ENCODE assay signal across 7 cellular contexts in genomic region chr11:84398017-84398626, GRCh38.
DNase-seq lines count a peak whose midpoint lies in the region; ATAC-seq and TF ChIP-seq lines count a peak whose summit lies in the region.

No MANE protein-coding gene starts in this region.

- DNase-seq in NCI-H146 (lab: John Stamatoyannopoulos, UW) (peak; percentile 30), astrocyte of the spinal cord (ENCODE audit: low read depth, low spot score) (peak; percentile 24), osteoblast (ENCODE audit: insufficient read length, low spot score, missing footprints) (no peak), 8988T (no peak)

- no peak for ATAC-seq in HG02642 (IDR thresholded peaks at IDR 0.05; ENCODE audit: poor library complexity, unreplicated experiment)
- ATAC-seq in GM19035 (IDR thresholded peaks at IDR 0.05; ENCODE audit: unreplicated experiment), result no peak

- no peaks in the 10 kb centered on the region for H4K20me1 ChIP-seq in osteoblast (ENCODE audit: insufficient read depth, low read length)

- TF ChIP-seq CTCF in GM12873 (IDR thresholded peaks at IDR 0.05; ENCODE audit: insufficient read depth, low read depth, low read length, missing control alignments) (peak; percentile 27), astrocyte of the spinal cord (IDR thresholded peaks at IDR 0.05; ENCODE audit: low read depth, low read length) (peak; percentile 52), osteoblast (IDR thresholded peaks at IDR 0.05; ENCODE audit: extremely low read depth, low read depth, low read length) (peak; percentile 44)

- H3K4me3 ChIP-seq in astrocyte of the spinal cord (ENCODE audit: low read depth, low read length), result no peak overlapping the region
- H3K4me3 ChIP-seq in osteoblast (ENCODE audit: insufficient read depth, low read length), result no peak overlapping the region

- no peak overlapping the region for H3K4me2 ChIP-seq in osteoblast (ENCODE audit: insufficient read depth, low read length)

- no peak overlapping the region for H2AFZ ChIP-seq in osteoblast (ENCODE audit: low read length)

- in situ Hi-C loops in astrocyte of the spinal cord (cut with HindIII; ENCODE audit: low sequenced_read_pairs), result no loop called here

- no peaks in the 10 kb centered on the region for H3K36me3 ChIP-seq in osteoblast (ENCODE audit: insufficient read depth, low read length)

- H3K79me2 ChIP-seq in osteoblast (ENCODE audit: insufficient read depth, low read length), result no peaks in the 10 kb centered on the region

- no peaks in the 10 kb centered on the region for H3K27me3 ChIP-seq in osteoblast (ENCODE audit: insufficient read depth, low read length)

- no peak overlapping the region for H3K27ac ChIP-seq in osteoblast (ENCODE audit: low read depth, low read length)

- no peaks in the 10 kb centered on the region for H3K4me1 ChIP-seq in osteoblast (ENCODE audit: insufficient read depth, low read length)

- no peaks in the 10 kb centered on the region for H3K9me3 ChIP-seq in osteoblast (ENCODE audit: low read depth, low read length)

Comparison
In these comparisons a context has a peak if more than half of its experiments do, and no peak if none do; other contexts are left out.
1. DNase-seq: peak in NCI-H146 (single experiment) and astrocyte of the spinal cord (single experiment); none in osteoblast (single experiment) and 8988T (single experiment).
2. Peak in every context shown above with its lines, with median percentiles within 50 percentile points of each other: CTCF ChIP-seq.